ENCODE assay signal across 26 cellular contexts in the genomic region with DNA sequence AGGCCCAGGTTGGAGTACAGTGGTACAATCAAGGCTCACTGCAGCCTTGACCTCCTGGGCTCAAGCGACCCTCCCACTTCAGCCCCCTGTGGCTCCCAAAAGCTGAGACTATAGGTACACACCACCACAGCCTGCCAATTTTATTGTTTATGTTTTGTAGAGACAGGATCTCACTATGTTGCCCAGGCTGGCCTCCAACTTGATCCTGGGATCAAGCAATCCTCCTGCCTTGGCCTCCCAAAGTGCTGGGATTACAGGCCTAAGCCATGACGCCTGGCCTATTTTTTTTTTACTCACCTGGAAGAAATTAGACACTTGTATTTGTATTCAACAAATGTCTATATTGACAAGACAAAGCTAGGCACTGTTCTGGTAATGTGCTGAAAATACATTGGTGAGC.
"Had no signal": no experiment of that assay in that cellular context is flagged by ENCODE, and none has a peak within 500 bp of the region (broad histone marks: within the 10 kb centered on the region; RNA-seq: fewer than 3 reads in every experiment).

No MANE protein-coding gene starts in this region.

- H3K27ac Mint-ChIP-seq: activated naive CD8-positive, alpha-beta T cell treated with anti-CD3 and anti-CD28 coated beads, Interleukin-2, amount 10 ng/mL, durations not matched to agents 7 days and 5 days; activated T-helper 1 cell treated with anti-CD3 and anti-CD28 coated beads, Interleukin-12 subunit alpha, Interleukin-12 subunit beta, Interleukin-2, Interleukin-4 antibody, amounts not matched to agents 30 ng/mL and 10 ng/mL and 1 ng/mL, durations not matched to agents 14 hours and 24 hours and 36 hours; stimulated activated naive B cell treated with anti-CD40 and anti-IgM and Interleukin-4, amounts not matched to agents 10 μg/mL and 1 μg/mL and 100 μg/mL, for 72 hours had no signal

- H3K36me3 Mint-ChIP-seq: activated naive CD8-positive, alpha-beta T cell treated with anti-CD3 and anti-CD28 coated beads, Interleukin-2, amount 10 ng/mL, durations not matched to agents 7 days and 5 days; naive B cell had no signal

- ATAC-seq: stimulated activated naive B cell treated with anti-CD40 and anti-IgM and Interleukin-4, amounts not matched to agents 10 μg/mL and 1 μg/mL and 100 μg/mL, for 72 hours; upper lobe of right lung had no signal

- FAIRE-seq: islet of Langerhans had no signal

- H3K36me3 ChIP-seq: ascending aorta, esophagus muscularis mucosa, left ventricle myocardium inferior, right atrium auricular region, stomach, thyroid gland, upper lobe of right lung had no signal

- H3K4me1 ChIP-seq: ascending aorta, thyroid gland, upper lobe of right lung had no signal

- H3K9me3 ChIP-seq: ascending aorta, esophagus muscularis mucosa, left ventricle myocardium inferior, right atrium auricular region, stomach, thyroid gland, upper lobe of right lung had no signal

- H3K4me3 ChIP-seq: thyroid gland had no signal

- H3K9me3 Mint-ChIP-seq: activated naive CD4-positive, alpha-beta T cell treated with anti-CD3 and anti-CD28 coated beads for 36 hours; activated naive CD8-positive, alpha-beta T cell treated with anti-CD3 and anti-CD28 coated beads, Interleukin-2, amount 10 ng/mL, durations not matched to agents 7 days and 5 days; activated T-helper 1 cell treated with anti-CD3 and anti-CD28 coated beads, Interleukin-12 subunit alpha, Interleukin-12 subunit beta, Interleukin-2, Interleukin-4 antibody, amounts not matched to agents 30 ng/mL and 10 ng/mL and 1 ng/mL, durations not matched to agents 14 hours and 24 hours and 36 hours; dendritic cell treated with granulocyte-macrophage colony-stimulating factor and Interleukin-4, amounts not matched to agents 40 ng/mL and 50 ng/mL, for 4 days; neural crest cell; stimulated activated naive B cell treated with anti-CD40 and anti-IgM and Interleukin-4, amounts not matched to agents 10 μg/mL and 1 μg/mL and 100 μg/mL, for 72 hours; T-helper 2 cell treated with Interferon-gamma antibody and Interleukin-4, amounts not matched to agents 5 μg/mL and 100 μg/mL, for 36 hours had no signal

- H3K27me3 Mint-ChIP-seq: dendritic cell treated with granulocyte-macrophage colony-stimulating factor and Interleukin-4, amounts not matched to agents 40 ng/mL and 50 ng/mL, for 4 days; naive B cell had no signal

- H3K27me3 ChIP-seq: ascending aorta, esophagus muscularis mucosa, right atrium auricular region, stomach, thyroid gland, upper lobe of right lung had no signal

- DNase-seq: activated CD4-positive, alpha-beta T cell treated with anti-CD3 and anti-CD28 coated beads for 4 hours; activated CD4-positive, alpha-beta T cell treated with anti-CD3 and anti-CD28 coated beads, Interleukin-2, amount 50 U/mL, for 4 hours; activated effector memory CD4-positive, alpha-beta T cell treated with anti-CD3 and anti-CD28 coated beads, Interleukin-2, amount 50 U/mL, for 16 hours; activated naive CD4-positive, alpha-beta T cell treated with anti-CD3 and anti-CD28 coated beads for 36 hours; activated naive CD8-positive, alpha-beta T cell treated with anti-CD3 and anti-CD28 coated beads, Interleukin-2, amount 10 ng/mL, durations not matched to agents 7 days and 5 days; activated T-cell treated with anti-CD3 and anti-CD28 coated beads, Interleukin-2, amount 50 U/mL, for 1 hour; central memory CD4-positive, alpha-beta T cell; foreskin melanocyte; left ventricle myocardium inferior; naive B cell; occipital lobe; stimulated activated CD4-positive, alpha-beta T cell treated with anti-CD3 and anti-CD28 coated beads, Interleukin-15, amount 100 ng/mL, for 24 hours; stimulated activated CD4-positive, alpha-beta T cell treated with anti-CD3 and anti-CD28 coated beads, Interleukin-2, amount 100 ng/mL, for 24 hours; stimulated activated naive B cell treated with anti-CD40 and anti-IgM and Interleukin-4, amounts not matched to agents 10 μg/mL and 1 μg/mL and 100 μg/mL, for 72 hours; stomach; T-helper 1 cell; thyroid gland; upper lobe of right lung had no signal

- H3K27ac ChIP-seq: right atrium auricular region, thyroid gland had no signal
